ENCODE assay signal across 8 cellular contexts in the genomic region with DNA sequence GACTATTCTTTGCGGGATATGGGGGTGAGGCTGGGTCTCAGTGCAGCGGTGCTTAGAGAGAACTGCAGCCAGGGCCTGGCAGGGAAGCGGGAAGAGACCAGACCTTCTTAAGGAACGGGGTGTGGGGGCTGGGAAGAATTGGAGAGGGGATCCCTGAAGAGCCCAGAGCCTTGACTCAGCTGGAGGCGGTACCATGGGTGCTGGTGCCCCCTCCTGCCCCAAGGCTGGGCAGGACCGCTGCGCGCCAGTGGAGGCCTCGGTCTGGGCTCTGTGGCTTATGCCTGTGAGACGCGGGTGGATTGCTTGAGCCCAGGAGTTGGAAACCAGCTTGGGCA. TPM values are rescaled to one million over a fixed set of nuclear protein-coding genes. Genes with fewer than 3 reads are reported as not detected.
DNase-seq lines count a peak whose midpoint lies in the region; ATAC-seq lines count a peak whose summit lies in the region.
"Had no signal": no experiment of that assay in that cellular context is flagged by ENCODE, and none has a peak within 500 bp of the region (broad histone marks: within the 10 kb centered on the region; RNA-seq: fewer than 3 reads in every experiment).

No MANE protein-coding gene starts in this region.

- no peak for ATAC-seq in activated CD8-positive, alpha-beta T cell treated with anti-CD3 and anti-CD28 coated beads, Interleukin-2, amount 10 ng/mL, durations not matched to agents 7 days and 5 days

- no peak overlapping the region for H3K4me3 ChIP-seq in CD8-positive, alpha-beta memory T cell (ENCODE audit: low read length)
- no peak overlapping the region for H3K4me3 ChIP-seq in mesodermal cell (ENCODE audit: extremely low read depth, insufficient read depth, low read length, poor library complexity, severe bottlenecking)

- peaks cover 0 to 24% (median 0%) of the 10 kb centered on the region in 3 donors for H3K36me3 Mint-ChIP-seq in CD8-positive, alpha-beta memory T cell
- H3K36me3 Mint-ChIP-seq in activated CD8-positive, alpha-beta T cell treated with anti-CD3 and anti-CD28 coated beads, Interleukin-2, amount 10 ng/mL, durations not matched to agents 7 days and 5 days (ENCODE audit: low read depth) = peaks cover 20% of the 10 kb centered on the region

- peak in 1 of 5 donors; percentile 58 for DNase-seq in CD8-positive, alpha-beta memory T cell
- no peak for DNase-seq in activated CD8-positive, alpha-beta T cell treated with anti-CD3 and anti-CD28 coated beads, Interleukin-2, amount 10 ng/mL, durations not matched to agents 7 days and 5 days
- DNase-seq in DMS153 treated with DMSO at 0.1 percent for 48 hours (lab: John Stamatoyannopoulos, UW; ENCODE audit: unreplicated experiment) (no peak), NCI-H69 (lab: John Stamatoyannopoulos, UW) (no peak), A172 (ENCODE audit: low spot score) (no peak)
- DNase-seq: stimulated activated CD4-positive, alpha-beta T cell treated with anti-CD3 and anti-CD28 coated beads, Interleukin-1b, Interleukin-23, amount 100 ng/mL, for 48 hours had no signal

- peak overlapping the region; percentile 96 for H3K27ac ChIP-seq in CD8-positive, alpha-beta memory T cell (ENCODE audit: low read depth, low read length)
- peak overlapping the region; percentile 100 for H3K27ac ChIP-seq in mesodermal cell (ENCODE audit: low read depth, low read length, severe bottlenecking)

- H3K4me3 Mint-ChIP-seq in CD8-positive, alpha-beta memory T cell = peak overlapping the region in 1 of 7 donors; percentile 28
- H3K4me3 Mint-ChIP-seq in activated CD8-positive, alpha-beta T cell treated with anti-CD3 and anti-CD28 coated beads, Interleukin-2, amount 10 ng/mL, durations not matched to agents 7 days and 5 days = peak overlapping the region; percentile 5

- peaks cover 49 to 57% (median 57%) of the 10 kb centered on the region in 3 donors for H3K4me1 Mint-ChIP-seq in CD8-positive, alpha-beta memory T cell
- peaks cover 66% of the 10 kb centered on the region for H3K4me1 Mint-ChIP-seq in activated CD8-positive, alpha-beta T cell treated with anti-CD3 and anti-CD28 coated beads, Interleukin-2, amount 10 ng/mL, durations not matched to agents 7 days and 5 days (ENCODE audit: low read depth)

- no peaks in the 10 kb centered on the region for H3K36me3 ChIP-seq in CD8-positive, alpha-beta memory T cell (ENCODE audit: insufficient read depth, low read length)
- H3K36me3 ChIP-seq in mesodermal cell (ENCODE audit: control insufficient read depth, insufficient read depth, low read length) = peaks cover 40% of the 10 kb centered on the region

- WGBS in mesodermal cell (ENCODE audit: insufficient coverage in 2 of 2), 2 experiments = 92 to 98% methylated on average over 6 to 11 of the region's 11 CpGs

- peaks cover 0 to 6% of the 10 kb centered on the region in 2 donors for H3K27me3 Mint-ChIP-seq in CD8-positive, alpha-beta memory T cell
- H3K27me3 Mint-ChIP-seq in activated CD8-positive, alpha-beta T cell treated with anti-CD3 and anti-CD28 coated beads, Interleukin-2, amount 10 ng/mL, durations not matched to agents 7 days and 5 days (ENCODE audit: low read depth) = peaks cover 2% of the 10 kb centered on the region

- POLR2A ChIA-PET in CD8-positive, alpha-beta memory T cell (lab: Charles Lee) = interaction anchor here (1.7 to 10.6 kb wide), 3 partner anchors 18 to 76 kb away, joined by 4 to 481 read pairs (median 21); a partner anchor contains a TSS
- POLR2A ChIA-PET in activated CD8-positive, alpha-beta T cell treated with anti-CD3 and anti-CD28 coated beads, Interleukin-2, amount 10 ng/mL, durations not matched to agents 7 days and 5 days (lab: Charles Lee) = interaction anchor here (0.7 to 20.8 kb wide), 5 partner anchors 8 to 102 kb away, joined by 3 to 1099 read pairs (median 48); a partner anchor contains a TSS

- peak overlapping the region; percentile 82 to 100 (median 96) for H3K27ac Mint-ChIP-seq in CD8-positive, alpha-beta memory T cell
- peak overlapping the region; percentile 97 for H3K27ac Mint-ChIP-seq in activated CD8-positive, alpha-beta T cell treated with anti-CD3 and anti-CD28 coated beads, Interleukin-2, amount 10 ng/mL, durations not matched to agents 7 days and 5 days

- CTCF ChIA-PET in CD8-positive, alpha-beta memory T cell (lab: Charles Lee) = interaction anchor here (1.9 to 22.6 kb wide), 4 partner anchors 16 to 70 kb away, joined by 6 to 815 read pairs (median 46); a partner anchor contains a TSS
- CTCF ChIA-PET in activated CD8-positive, alpha-beta T cell treated with anti-CD3 and anti-CD28 coated beads, Interleukin-2, amount 10 ng/mL, durations not matched to agents 7 days and 5 days (lab: Charles Lee) = interaction anchor here (1.8 to 18.6 kb wide), 4 partner anchors 9 to 168 kb away, joined by 10 to 742 read pairs (median 66); a partner anchor contains a TSS

- no peaks in the 10 kb centered on the region for H3K9me3 ChIP-seq in CD8-positive, alpha-beta memory T cell (ENCODE audit: low read length)
- H3K9me3 ChIP-seq in mesodermal cell (ENCODE audit: control insufficient read depth, low read length) = no peaks in the 10 kb centered on the region

- no peaks in the 10 kb centered on the region for H3K9me3 Mint-ChIP-seq in CD8-positive, alpha-beta memory T cell
- H3K9me3 Mint-ChIP-seq in activated CD8-positive, alpha-beta T cell treated with anti-CD3 and anti-CD28 coated beads, Interleukin-2, amount 10 ng/mL, durations not matched to agents 7 days and 5 days (ENCODE audit: insufficient read depth) = no peaks in the 10 kb centered on the region

- no peaks in the 10 kb centered on the region for H3K27me3 ChIP-seq in CD8-positive, alpha-beta memory T cell (ENCODE audit: insufficient read depth, low read length, poor library complexity, severe bottlenecking)

- H3K4me1 ChIP-seq in CD8-positive, alpha-beta memory T cell (ENCODE audit: insufficient read depth, low read length) = peaks cover 42% of the 10 kb centered on the region
- peaks cover 42% of the 10 kb centered on the region for H3K4me1 ChIP-seq in mesodermal cell (ENCODE audit: control insufficient read depth, insufficient read depth, low read length, poor library complexity, severe bottlenecking)

RNA-seq across cellular contexts. Expression of a gene that starts 1.3 kb away (rescaled TPM):
- total RNA-seq in CD8-positive, alpha-beta memory T cell = not detected
- not detected for polyA plus RNA-seq in CD8-positive, alpha-beta memory T cell
- not detected for total RNA-seq in activated CD8-positive, alpha-beta T cell treated with anti-CD3 and anti-CD28 coated beads, Interleukin-2, amount 10 ng/mL, durations not matched to agents 7 days and 5 days
- not detected for polyA plus RNA-seq in mesodermal cell (2013, experiment 1 of 2)
- polyA plus RNA-seq in mesodermal cell (2013, experiment 2 of 2) = not detected
- total RNA-seq in A172 (2014; rRNA removed; shearing (Covaris generic)) = not detected in 2 replicates
- total RNA-seq: fibroblast of villous mesenchyme had no signal

RNA-seq across cellular contexts. Expression of a gene that starts 1.5 kb away (rescaled TPM):
- 100 to 1,000 TPM; 297 to 304 TPM for total RNA-seq in CD8-positive, alpha-beta memory T cell
- 259 TPM for polyA plus RNA-seq in CD8-positive, alpha-beta memory T cell
- 100 to 1,000 TPM; 184 to 185 TPM for total RNA-seq in activated CD8-positive, alpha-beta T cell treated with anti-CD3 and anti-CD28 coated beads, Interleukin-2, amount 10 ng/mL, durations not matched to agents 7 days and 5 days
- 256 TPM for polyA plus RNA-seq in mesodermal cell (2013, experiment 1 of 2)
- polyA plus RNA-seq in mesodermal cell (2013, experiment 2 of 2) = 197 TPM
- total RNA-seq in A172 (2014; rRNA removed; shearing (Covaris generic)) = 1.8 TPM in 1 of 2 replicates, not detected in the other

RNA-seq across cellular contexts. Expression of a gene that starts 8.9 kb away (rescaled TPM):
- total RNA-seq in CD8-positive, alpha-beta memory T cell = 100 to 1,000 TPM; 456 to 460 TPM
- 379 TPM for polyA plus RNA-seq in CD8-positive, alpha-beta memory T cell
- total RNA-seq in activated CD8-positive, alpha-beta T cell treated with anti-CD3 and anti-CD28 coated beads, Interleukin-2, amount 10 ng/mL, durations not matched to agents 7 days and 5 days = 100 to 1,000 TPM; 354 to 397 TPM
- 10.3 TPM for polyA plus RNA-seq in mesodermal cell (2013, experiment 1 of 2)
- 6.5 TPM for polyA plus RNA-seq in mesodermal cell (2013, experiment 2 of 2)
- total RNA-seq in A172 (2014; rRNA removed; shearing (Covaris generic)) = 0.31 and 0.48 TPM in 2 replicates
- total RNA-seq: fibroblast of villous mesenchyme had no signal

RNA-seq across cellular contexts. Expression of a gene that starts 14.5 kb away (rescaled TPM):
- 10 to 100 TPM; 54.8 to 60.4 TPM for total RNA-seq in CD8-positive, alpha-beta memory T cell
- polyA plus RNA-seq in CD8-positive, alpha-beta memory T cell = 0.62 TPM
- 10 to 100 TPM; 21.6 to 24.5 TPM for total RNA-seq in activated CD8-positive, alpha-beta T cell treated with anti-CD3 and anti-CD28 coated beads, Interleukin-2, amount 10 ng/mL, durations not matched to agents 7 days and 5 days
- 122 TPM for polyA plus RNA-seq in mesodermal cell (2013, experiment 1 of 2)
- polyA plus RNA-seq in mesodermal cell (2013, experiment 2 of 2) = 108 TPM
- total RNA-seq in A172 (2014; rRNA removed; shearing (Covaris generic)) = 3.1 and 6.6 TPM in 2 replicates

RNA-seq across cellular contexts. Expression of a gene that starts 27.9 kb away (rescaled TPM):
- total RNA-seq in CD8-positive, alpha-beta memory T cell = 100 to 1,000 TPM; 125 to 131 TPM
- polyA plus RNA-seq in CD8-positive, alpha-beta memory T cell = 36.4 TPM
- total RNA-seq in activated CD8-positive, alpha-beta T cell treated with anti-CD3 and anti-CD28 coated beads, Interleukin-2, amount 10 ng/mL, durations not matched to agents 7 days and 5 days = 100 to 1,000 TPM; 133 to 141 TPM
- polyA plus RNA-seq in mesodermal cell (2013, experiment 1 of 2) = 57.3 TPM
- 43.5 TPM for polyA plus RNA-seq in mesodermal cell (2013, experiment 2 of 2)
- total RNA-seq in A172 (2014; rRNA removed; shearing (Covaris generic)) = 21.5 and 24.7 TPM in 2 replicates

Comparison
In these comparisons a context has a peak if more than half of its experiments do, and no peak if none do; other contexts are left out.
1. RNA of a gene that starts 1.5 kb away (total RNA-seq): 297 to 304 TPM in CD8-positive, alpha-beta memory T cell and 184 to 185 TPM in activated CD8-positive, alpha-beta T cell treated with anti-CD3 and anti-CD28 coated beads, Interleukin-2, amount 10 ng/mL, durations not matched to agents 7 days and 5 days; 1.8 TPM in A172; every median in the first group is over 10 times any median in the second.
2. RNA of a gene that starts 8.9 kb away (total RNA-seq): 456 to 460 TPM in CD8-positive, alpha-beta memory T cell and 354 to 397 TPM in activated CD8-positive, alpha-beta T cell treated with anti-CD3 and anti-CD28 coated beads, Interleukin-2, amount 10 ng/mL, durations not matched to agents 7 days and 5 days; 0.31 to 0.48 TPM in A172; every median in the first group is over 100 times any median in the second.